ENCODE assay signal across 2 cellular contexts in the genomic region with DNA sequence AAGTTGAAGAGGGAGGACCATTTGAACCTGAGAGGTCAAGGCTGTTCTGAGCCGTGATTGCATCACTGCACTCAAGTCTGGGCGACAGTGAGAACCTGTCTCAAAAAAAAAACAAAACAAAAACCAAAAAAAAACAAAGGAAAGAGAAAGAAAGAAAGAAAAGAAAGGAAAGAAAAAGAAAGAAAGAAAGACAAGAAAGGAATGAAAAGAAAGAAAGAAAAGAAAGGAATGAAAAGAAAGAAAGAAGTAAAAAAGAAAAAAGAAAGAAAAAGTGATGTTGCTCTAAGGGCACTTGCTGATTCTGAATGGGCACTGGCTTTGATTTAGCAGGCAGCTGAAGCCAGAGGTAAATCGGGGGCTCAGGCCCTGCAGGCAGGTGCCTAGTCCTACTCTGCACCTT.
TF ChIP-seq lines count a peak whose summit lies in the region.

No MANE protein-coding gene starts in this region.

TF ChIP-seq in IMR-90, 13 proteins besides CTCF, POLR2A, EP300 and RAD21:
- TF ChIP-seq MAFK (IDR thresholded peaks at IDR 0.05; ENCODE audit: low read depth, low read length) (no peak), CEBPB (IDR thresholded peaks at IDR 0.05; ENCODE audit: low read depth, low read length) (0 out of 2 replicates have a peak, but pooled peaks have one; percentile 24)

TF ChIP-seq in K562, 482 proteins besides CTCF, POLR2A, EP300 and RAD21:
- no peak for TF ChIP-seq CEBPG (CRISPR knock-in tag; IDR thresholded peaks at IDR 0.05)
- TF ChIP-seq CEBPG (tag; conservative IDR thresholded peaks at IDR 0.05 in 1 of 2, IDR thresholded peaks at IDR 0.05 in 1 of 2) = peak in 1 of 2 experiments; percentile 35; a peak in 1 of 4 replicates
- TF ChIP-seq ZNF311 (CRISPR knock-in tag; IDR thresholded peaks at IDR 0.05) = no peak
- TF ChIP-seq, protein P1, sequence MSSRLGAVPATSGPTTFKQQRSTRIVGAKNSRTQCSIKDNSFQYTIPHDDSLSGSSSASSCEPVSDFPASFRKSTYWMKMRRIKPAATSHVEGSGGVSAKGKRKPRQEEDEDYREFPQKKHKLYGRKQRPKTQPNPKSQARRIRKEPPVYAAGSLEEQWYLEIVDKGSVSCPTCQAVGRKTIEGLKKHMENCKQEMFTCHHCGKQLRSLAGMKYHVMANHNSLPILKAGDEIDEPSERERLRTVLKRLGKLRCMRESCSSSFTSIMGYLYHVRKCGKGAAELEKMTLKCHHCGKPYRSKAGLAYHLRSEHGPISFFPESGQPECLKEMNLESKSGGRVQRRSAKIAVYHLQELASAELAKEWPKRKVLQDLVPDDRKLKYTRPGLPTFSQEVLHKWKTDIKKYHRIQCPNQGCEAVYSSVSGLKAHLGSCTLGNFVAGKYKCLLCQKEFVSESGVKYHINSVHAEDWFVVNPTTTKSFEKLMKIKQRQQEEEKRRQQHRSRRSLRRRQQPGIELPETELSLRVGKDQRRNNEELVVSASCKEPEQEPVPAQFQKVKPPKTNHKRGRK (tag; IDR thresholded peaks at IDR 0.05) = peak; percentile 53; the same call in 1 of the 2 replicates
